Comparison of ENCODE assay signal across 27 cellular contexts in the genomic region with DNA sequence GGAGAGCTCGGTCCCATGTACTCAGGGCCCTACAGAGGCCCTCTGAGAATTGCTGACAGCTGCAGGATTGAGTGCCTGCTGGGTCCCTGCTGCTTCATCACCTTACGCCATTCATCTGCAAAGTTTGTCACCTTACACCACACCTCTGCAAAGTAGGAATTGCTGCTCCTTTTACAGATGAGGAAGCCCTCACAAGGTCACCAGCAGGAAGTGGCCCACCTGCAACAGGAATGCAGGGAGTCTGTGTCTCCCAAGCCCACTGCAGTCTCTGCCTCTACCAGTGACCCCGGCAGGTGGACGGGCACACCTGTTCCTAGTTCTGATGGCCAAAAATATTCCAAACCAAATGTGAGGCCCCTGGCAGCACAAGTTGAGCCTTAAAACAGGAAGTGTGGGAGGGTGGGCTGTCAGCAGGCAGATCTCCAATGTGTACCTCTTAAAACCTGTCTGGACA.
DNase-seq lines count a peak whose midpoint lies in the region; ATAC-seq and TF ChIP-seq lines count a peak whose summit lies in the region.
"Had no signal": no experiment of that assay in that cellular context is flagged by ENCODE, and none has a peak within 500 bp of the region (broad histone marks: within the 10 kb centered on the region; RNA-seq: fewer than 3 reads in every experiment).

No MANE protein-coding gene starts in this region.

- H3K4me3 ChIP-seq in GM23338 = no peak overlapping the region
- H3K4me3 ChIP-seq in OCI-LY7 (ENCODE audit: low read depth, low read length, poor library complexity, severe bottlenecking) = no peak overlapping the region
- H3K4me3 ChIP-seq in iPS DF 6.9 (ENCODE audit: low read length) = no peak overlapping the region
- no peak overlapping the region for H3K4me3 ChIP-seq in coronary artery
- H3K4me3 ChIP-seq: cardiac muscle cell, colonic mucosa, neural progenitor cell, prostate gland had no signal

- POLR2A ChIA-PET in OCI-LY7 (lab: Charles Lee) = no interaction called here

- H3K27me3 Mint-ChIP-seq in GM23338 (ENCODE audit: insufficient read depth, low read depth, poor library complexity) (peaks cover 14% of the 10 kb centered on the region), natural killer cell (ENCODE audit: low read depth in 2 of 2) (no peaks in the 10 kb centered on the region)
- H3K27me3 Mint-ChIP-seq: stimulated activated naive B cell treated with anti-CD40 and anti-IgM and Interleukin-4, amounts not matched to agents 10 μg/mL and 1 μg/mL and 100 μg/mL, for 72 hours had no signal

- no CpG with 5 or more reads among the region's 4 CpGs for WGBS in iPS DF 6.9 (ENCODE audit: insufficient coverage, insufficient read length)

- peak overlapping the region; percentile 88 for H3K27ac Mint-ChIP-seq in GM23338
- H3K27ac Mint-ChIP-seq in natural killer cell = no peak overlapping the region
- H3K27ac Mint-ChIP-seq: activated CD4-positive, alpha-beta memory T cell treated with anti-CD3 and anti-CD28 coated beads, Interleukin-2, amount 10 ng/mL, durations not matched to agents 7 days and 5 days; stimulated activated naive B cell treated with anti-CD40 and anti-IgM and Interleukin-4, amounts not matched to agents 10 μg/mL and 1 μg/mL and 100 μg/mL, for 72 hours had no signal

- intact Hi-C loops in OCI-LY7 (cut with micrococcal nuclease; ENCODE audit: unreplicated experiment) = no loop called here
- intact Hi-C loops in natural killer cell (cut with micrococcal nuclease) = no loop called here

- H3K79me2 ChIP-seq in GM23338 (replicated peaks; ENCODE audit: insufficient read depth) (no peaks in the 10 kb centered on the region), OCI-LY7 (ENCODE audit: insufficient read depth, low read depth, low read length) (no peaks in the 10 kb centered on the region)

- peaks cover 20% of the 10 kb centered on the region for H3K4me1 ChIP-seq in GM23338 (ENCODE audit: insufficient read depth)
- peaks cover 16% of the 10 kb centered on the region for H3K4me1 ChIP-seq in OCI-LY7 (ENCODE audit: insufficient read depth, low read length, poor library complexity, severe bottlenecking)
- peaks cover 3% of the 10 kb centered on the region for H3K4me1 ChIP-seq in iPS DF 6.9 (ENCODE audit: control insufficient read depth, insufficient read depth, low read length)
- H3K4me1 ChIP-seq: colonic mucosa, neural progenitor cell, prostate gland had no signal

- H3K9me2 ChIP-seq in GM23338 (ENCODE audit: insufficient read depth) (no peaks in the 10 kb centered on the region; the same call in 1 of the 2 replicates), OCI-LY7 (ENCODE audit: insufficient read depth, low read length) (no peaks in the 10 kb centered on the region)

- DNase-seq in GM23338 (ENCODE audit: low spot score) (peak; percentile 66), KBM-7 (peak; percentile 58), OCI-LY7 (ENCODE audit: low spot score) (no peak), iPS DF 6.9 (ENCODE audit: low read depth, low spot score) (peak; percentile 60), coronary artery (ENCODE audit: low spot score) (no peak), natural killer cell (no peak), ACHN (no peak)
- DNase-seq: activated CD4-positive, alpha-beta memory T cell treated with anti-CD3 and anti-CD28 coated beads, Interleukin-2, amount 10 ng/mL, durations not matched to agents 7 days and 5 days; activated CD4-positive, CD25-positive, alpha-beta regulatory T cell treated with anti-CD3 and anti-CD28 coated beads, Interleukin-2, amount 50 U/mL, for 72 hours; activated CD8-positive, alpha-beta memory T cell treated with anti-CD3 and anti-CD28 coated beads, Interleukin-2, amount 50 U/mL, for 48 hours; activated naive CD4-positive, alpha-beta T cell treated with anti-CD3 and anti-CD28 coated beads, Interleukin-2, amount 50 U/mL, for 16 hours; C1 segment of cervical spinal cord; Caco-2; colonic mucosa; effector memory CD4-positive, alpha-beta T cell; left cardiac atrium; mammary epithelial cell; NCI-H1092; NCI-H1930; NCI-H526 treated with DMSO at 0.1 percent for 48 hours; RPMI8226; stimulated activated naive B cell treated with anti-CD40 and anti-IgM and Interleukin-4, amounts not matched to agents 10 μg/mL and 1 μg/mL and 100 μg/mL, for 72 hours; T-helper 1 cell had no signal

- H3K27ac ChIP-seq in GM23338 (ENCODE audit: low read depth) (peak overlapping the region; percentile 46), OCI-LY7 (ENCODE audit: low read depth, low read length, poor library complexity, severe bottlenecking) (no peak overlapping the region), iPS DF 6.9 (ENCODE audit: low read length) (peak overlapping the region; percentile 66), coronary artery (no peak overlapping the region)
- H3K27ac ChIP-seq: cardiac muscle cell, colonic mucosa, neural progenitor cell, prostate gland had no signal

- H3K9me3 ChIP-seq in OCI-LY7 (ENCODE audit: low read length) (no peaks in the 10 kb centered on the region), iPS DF 6.9 (ENCODE audit: control insufficient read depth, insufficient read depth, low read length) (no peaks in the 10 kb centered on the region)
- H3K9me3 ChIP-seq: colonic mucosa, prostate gland had no signal

- no TSS peak for BruUV-seq in OCI-LY7 (replicated peaks; lab: Mats Ljungman, UMichigan)

- no peaks in the 10 kb centered on the region for H4K20me1 ChIP-seq in GM23338 (replicated peaks; ENCODE audit: insufficient read depth)
- no peaks in the 10 kb centered on the region for H4K20me1 ChIP-seq in OCI-LY7 (ENCODE audit: insufficient read depth, low read length)

- ATAC-seq in GM23338 (peak; percentile 94), HG02588 (IDR thresholded peaks at IDR 0.05; ENCODE audit: unreplicated experiment) (no peak), natural killer cell (no peak)
- ATAC-seq: left cardiac atrium; stimulated activated naive B cell treated with anti-CD40 and anti-IgM and Interleukin-4, amounts not matched to agents 10 μg/mL and 1 μg/mL and 100 μg/mL, for 72 hours had no signal

- in situ Hi-C loops in KBM-7 (cut with MboI; ENCODE audit: low pct_unique_long_range_greater_than_20kb, low sequenced_read_pairs) = no loop called here
- in situ Hi-C loops in ACHN (cut with HindIII; ENCODE audit: low pct_ligation_motif_present, low pct_unique_long_range_greater_than_20kb, low sequenced_read_pairs) = no loop called here

- no peaks in the 10 kb centered on the region for H3F3A ChIP-seq in GM23338 (replicated peaks; ENCODE audit: low read depth)

- H3K27me3 ChIP-seq in GM23338 (ENCODE audit: insufficient read depth) (no peaks in the 10 kb centered on the region), iPS DF 6.9 (ENCODE audit: control insufficient read depth, insufficient read depth, low read length) (no peaks in the 10 kb centered on the region)
- H3K27me3 ChIP-seq: cardiac muscle cell, colonic mucosa, neural progenitor cell had no signal

- no peaks in the 10 kb centered on the region for H3K36me3 ChIP-seq in GM23338 (ENCODE audit: insufficient read depth)
- no peaks in the 10 kb centered on the region for H3K36me3 ChIP-seq in OCI-LY7 (ENCODE audit: insufficient read depth, low read length)
- H3K36me3 ChIP-seq in iPS DF 6.9 (ENCODE audit: control insufficient read depth, insufficient read depth, low read length) = no peaks in the 10 kb centered on the region
- H3K36me3 ChIP-seq: cardiac muscle cell, colonic mucosa, neural progenitor cell, prostate gland had no signal

- H3K4me2 ChIP-seq in GM23338 (peak overlapping the region; percentile 52), OCI-LY7 (ENCODE audit: low read length) (peak overlapping the region; percentile 18; the same call in 1 of the 2 replicates)
- H3K4me2 ChIP-seq: neural progenitor cell had no signal

- H3K4me3 Mint-ChIP-seq in GM23338 (peak overlapping the region; percentile 22; the same call in 1 of the 3 replicates), natural killer cell (no peak overlapping the region)
- H3K4me3 Mint-ChIP-seq: activated CD4-positive, alpha-beta memory T cell treated with anti-CD3 and anti-CD28 coated beads, Interleukin-2, amount 10 ng/mL, durations not matched to agents 7 days and 5 days; neural progenitor cell; stimulated activated naive B cell treated with anti-CD40 and anti-IgM and Interleukin-4, amounts not matched to agents 10 μg/mL and 1 μg/mL and 100 μg/mL, for 72 hours had no signal

- CTCF ChIA-PET in OCI-LY7 (lab: Charles Lee; ENCODE audit: unreplicated experiment) = no interaction called here

- no peak for TF ChIP-seq CTCF in GM23338 (conservative IDR thresholded peaks at IDR 0.05; ENCODE audit: low read depth in 2 of 2)
- TF ChIP-seq CTCF in OCI-LY7 (conservative IDR thresholded peaks at IDR 0.05; ENCODE audit: low read length) = no peak
- TF ChIP-seq CTCF in coronary artery (IDR thresholded peaks at IDR 0.05) = no peak
- TF ChIP-seq CTCF in natural killer cell (IDR thresholded peaks at IDR 0.05) = no peak

- H2AFZ ChIP-seq in GM23338 (no peak overlapping the region), OCI-LY7 (ENCODE audit: low read length) (peak overlapping the region; percentile 42; the same call in 1 of the 2 replicates)
- H2AFZ ChIP-seq: neural progenitor cell had no signal

- peaks cover 25% of the 10 kb centered on the region for H3K4me1 Mint-ChIP-seq in GM23338
- H3K4me1 Mint-ChIP-seq in natural killer cell = no peaks in the 10 kb centered on the region
- H3K4me1 Mint-ChIP-seq: activated CD4-positive, alpha-beta memory T cell treated with anti-CD3 and anti-CD28 coated beads, Interleukin-2, amount 10 ng/mL, durations not matched to agents 7 days and 5 days had no signal

- H3K9me3 Mint-ChIP-seq in GM23338 = peaks cover 16% of the 10 kb centered on the region
- H3K9me3 Mint-ChIP-seq in natural killer cell = no peaks in the 10 kb centered on the region
- H3K9me3 Mint-ChIP-seq: activated CD4-positive, alpha-beta memory T cell treated with anti-CD3 and anti-CD28 coated beads, Interleukin-2, amount 10 ng/mL, durations not matched to agents 7 days and 5 days had no signal

- peaks cover 17% of the 10 kb centered on the region for H3K36me3 Mint-ChIP-seq in GM23338 (ENCODE audit: low read depth)
- no peaks in the 10 kb centered on the region for H3K36me3 Mint-ChIP-seq in natural killer cell

TF ChIP-seq in GM23338, 12 proteins besides CTCF, POLR2A, EP300 and RAD21 (continues in another document):
- peak; percentile 58; the same call in 1 of the 2 replicates for TF ChIP-seq ETS1 (IDR thresholded peaks at IDR 0.05)

Comparison
In these comparisons a context has a peak if more than half of its experiments do, and no peak if none do; other contexts are left out.
1. DNase-seq: peak in GM23338 (single experiment), KBM-7 (single experiment) and iPS DF 6.9 (single experiment); none in OCI-LY7 (single experiment), coronary artery (single experiment), natural killer cell (single experiment) and ACHN (single experiment).
2. H3K27ac ChIP-seq: peak in GM23338 (single experiment) and iPS DF 6.9 (single experiment); none in OCI-LY7 (single experiment) and coronary artery (0 of 2).